8 cellular contexts compared by ENCODE assay signal in the genomic region with DNA sequence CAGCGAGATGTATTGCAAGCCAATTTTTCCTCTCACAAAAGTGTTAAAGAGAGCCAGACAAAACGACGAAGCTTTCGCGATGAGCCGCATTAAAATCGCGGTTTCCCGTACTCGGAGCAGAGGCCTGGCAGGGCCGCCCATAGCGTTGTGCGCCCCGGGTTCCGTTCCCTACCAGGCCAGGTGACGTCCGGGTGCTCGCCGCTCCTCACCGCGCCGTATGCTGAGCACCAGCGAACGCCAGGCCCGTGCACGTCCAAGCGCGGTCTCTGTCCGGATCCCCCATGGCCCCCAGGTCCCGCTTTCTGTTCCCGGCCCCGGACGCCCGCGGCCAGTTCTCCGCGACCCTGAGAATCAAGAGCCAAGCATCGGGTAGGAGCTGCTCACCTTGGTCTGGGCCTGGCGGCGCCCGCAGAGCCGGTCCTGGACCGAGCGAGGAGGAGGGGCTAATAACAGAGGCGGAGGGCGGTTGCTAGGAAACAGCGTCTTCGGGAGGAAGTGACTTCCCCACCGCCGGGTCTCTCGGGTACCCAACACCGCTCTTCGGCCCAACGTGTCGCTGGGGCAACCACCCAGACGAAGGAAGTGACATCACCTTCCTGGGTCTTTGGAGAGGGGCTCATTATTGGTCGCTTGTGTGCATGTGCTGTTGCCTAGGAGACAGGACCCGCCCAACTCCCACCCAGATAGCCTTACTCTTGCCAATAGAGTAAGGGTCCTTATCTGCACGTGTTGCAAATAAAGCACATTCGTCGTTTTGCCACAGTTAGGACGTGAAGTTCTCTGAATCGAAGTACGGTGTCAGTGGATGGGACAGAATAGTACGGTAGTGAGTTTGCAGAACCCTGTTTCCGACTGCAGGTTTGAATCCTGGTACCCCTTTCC. TPM values are rescaled to one million over a fixed set of nuclear protein-coding genes. Genes with fewer than 3 reads are reported as not detected.
DNase-seq lines count a peak whose midpoint lies in the region; ATAC-seq and TF ChIP-seq lines count a peak whose summit lies in the region.

A gene (minus strand): TSS at position 579 of the 882 bp plus-strand sequence. CDS start 1,115 bp downstream, outside the sequence.

- peak within 1 kb of the TSS; percentile 52 for H3K9ac ChIP-seq in HUES6 (ENCODE audit: low read length)

- H3K27ac ChIP-seq in HUES6 (ENCODE audit: low read depth, low read length) (no peak within 1 kb of the TSS), temporal lobe (ENCODE audit: low read depth, low read length) (no peak within 1 kb of the TSS)

- H3K4me1 ChIP-seq in HUES6 (ENCODE audit: control insufficient read depth, insufficient read depth, low read length) = no peaks in the 10 kb centered on the region

- CTCF ChIA-PET in activated naive CD4-positive, alpha-beta T cell treated with anti-CD3 and anti-CD28 coated beads for 36 hours (lab: Charles Lee) = interaction anchor here (1.1 kb wide), 1 partner anchor 411 kb away, joined by 3 read pairs; no protein-coding TSS in a partner anchor

- peak within 1 kb of the TSS; percentile 81 for H3K4me3 Mint-ChIP-seq in activated naive CD4-positive, alpha-beta T cell treated with anti-CD3 and anti-CD28 coated beads for 36 hours

- ATAC-seq in GM21423 (IDR thresholded peaks at IDR 0.05; ENCODE audit: unreplicated experiment) = peak; percentile 98
- peak; percentile 95 for ATAC-seq in omental fat pad (ENCODE audit: low FRiP score)

- intact Hi-C loops in activated naive CD4-positive, alpha-beta T cell treated with anti-CD3 and anti-CD28 coated beads for 36 hours (cut with micrococcal nuclease) = loop anchor here (1.0 to 10.0 kb wide), 5 partner anchors 9 to 1042 kb away; a partner anchor contains a TSS

- DNase-seq in D341Med (ENCODE audit: low spot score) (peak; percentile 81), SHP77 (lab: John Stamatoyannopoulos, UW) (peak; percentile 87 to 95), germinal center (ENCODE audit: low spot score) (peak; percentile 89), omental fat pad (ENCODE audit: low spot score) (peak; percentile 32)
- peak; percentile 91 for DNase-seq in activated naive CD4-positive, alpha-beta T cell treated with anti-CD3 and anti-CD28 coated beads for 36 hours

- no peaks in the 10 kb centered on the region; the same call in 1 of the 2 replicates for H3K27me3 ChIP-seq in HUES6 (ENCODE audit: control insufficient read depth, insufficient read depth, low read length)

- H3K4me1 Mint-ChIP-seq in activated naive CD4-positive, alpha-beta T cell treated with anti-CD3 and anti-CD28 coated beads for 36 hours (ENCODE audit: low read depth) = peaks cover 11% of the 10 kb centered on the region

- H3K27me3 Mint-ChIP-seq in activated naive CD4-positive, alpha-beta T cell treated with anti-CD3 and anti-CD28 coated beads for 36 hours (ENCODE audit: low read depth) = no peaks in the 10 kb centered on the region

- peaks cover 3% of the 10 kb centered on the region for H3K36me3 Mint-ChIP-seq in activated naive CD4-positive, alpha-beta T cell treated with anti-CD3 and anti-CD28 coated beads for 36 hours (ENCODE audit: low read depth)

- H3K36me3 ChIP-seq in HUES6 (ENCODE audit: control insufficient read depth, insufficient read depth, low read length) = no peaks in the 10 kb centered on the region

- no peak for TF ChIP-seq CTCF in omental fat pad (IDR thresholded peaks at IDR 0.05)

- no peaks in the 10 kb centered on the region for H3K9me3 ChIP-seq in HUES6 (ENCODE audit: control insufficient read depth, insufficient read depth, low read depth, low read length)

- H3K4me3 ChIP-seq in HUES6 (ENCODE audit: low read depth, low read length) = peak within 1 kb of the TSS; percentile 80

- peak within 1 kb of the TSS; percentile 78 for H3K27ac Mint-ChIP-seq in activated naive CD4-positive, alpha-beta T cell treated with anti-CD3 and anti-CD28 coated beads for 36 hours

- no peaks in the 10 kb centered on the region for H3K9me3 Mint-ChIP-seq in activated naive CD4-positive, alpha-beta T cell treated with anti-CD3 and anti-CD28 coated beads for 36 hours

RNA-seq across cellular contexts. Expression of the gene that starts here (rescaled TPM):
- total RNA-seq in activated naive CD4-positive, alpha-beta T cell treated with anti-CD3 and anti-CD28 coated beads for 36 hours = 1 to 10 TPM; 5.3 to 6.2 TPM
- total RNA-seq in omental fat pad (1 to 10 TPM; 5.0 to 7.9 (median 6.4) TPM), temporal lobe (38.6 TPM)

Comparison
In these comparisons a context has a peak if more than half of its experiments do, and no peak if none do; other contexts are left out.
1. DNase-seq: peak in every context shown above with its lines; median percentile 91 in SHP77; 91 in activated naive CD4-positive, alpha-beta T cell treated with anti-CD3 and anti-CD28 coated beads for 36 hours; 89 in germinal center; 81 in D341Med; 32 in omental fat pad.